1 cellular context compared by ENCODE assay signal in genomic region chr2:218272531-218273212, GRCh38.
TF ChIP-seq lines count a peak whose summit lies in the region.

No MANE protein-coding gene starts in this region.

TF ChIP-seq in HepG2, 621 proteins besides CTCF, POLR2A, EP300 and RAD21 (continued from another document and continues in another):
- TF ChIP-seq MLXIP (CRISPR knock-in tag; IDR thresholded peaks at IDR 0.05; ENCODE audit: borderline replicate concordance): no peak
- TF ChIP-seq DBP (CRISPR knock-in tag; IDR thresholded peaks at IDR 0.05; ENCODE audit: not compliant biosample characterization): no peak
- TF ChIP-seq ZNF225 (CRISPR knock-in tag; IDR thresholded peaks at IDR 0.05): no peak
- TF ChIP-seq ZNF3 (CRISPR knock-in tag; IDR thresholded peaks at IDR 0.05): no peak
- TF ChIP-seq SOX5 (CRISPR knock-in tag; IDR thresholded peaks at IDR 0.05; ENCODE audit: borderline replicate concordance): no peak
- no peak for TF ChIP-seq ZNF318 (CRISPR knock-in tag; IDR thresholded peaks at IDR 0.05)
- peak; percentile 38; the same call in 1 of the 2 replicates for TF ChIP-seq ZNF605 (CRISPR knock-in tag; IDR thresholded peaks at IDR 0.05)
- no peak for TF ChIP-seq TBX3 (IDR thresholded peaks at IDR 0.05; ENCODE audit: borderline replicate concordance)
- TF ChIP-seq FOXC1 (CRISPR knock-in tag; IDR thresholded peaks at IDR 0.05; ENCODE audit: borderline replicate concordance): 0 out of 2 replicates have a peak, but pooled peaks have one; percentile 27
- no peak for TF ChIP-seq THYN1 (CRISPR knock-in tag; IDR thresholded peaks at IDR 0.05; ENCODE audit: borderline replicate concordance, low read depth)
- peak; percentile 91 for TF ChIP-seq AKAP8 (CRISPR knock-in tag; IDR thresholded peaks at IDR 0.05)
- no peak for TF ChIP-seq NBN (conservative IDR thresholded peaks at IDR 0.05)
- TF ChIP-seq GATAD1 (CRISPR knock-in tag; IDR thresholded peaks at IDR 0.05): no peak
- no peak for TF ChIP-seq ATF7 (IDR thresholded peaks at IDR 0.05)
- TF ChIP-seq ATF7 (CRISPR knock-in tag; IDR thresholded peaks at IDR 0.05): no peak
- TF ChIP-seq AFF4 (CRISPR knock-in tag; IDR thresholded peaks at IDR 0.05): no peak
- TF ChIP-seq ZHX1 (CRISPR knock-in tag; IDR thresholded peaks at IDR 0.05; ENCODE audit: low read depth): no peak
- no peak for TF ChIP-seq GPN1 (CRISPR knock-in tag; IDR thresholded peaks at IDR 0.05; ENCODE audit: borderline replicate concordance)
- TF ChIP-seq IKZF1 (IDR thresholded peaks at IDR 0.05): no peak
- TF ChIP-seq MIER2 (CRISPR knock-in tag; IDR thresholded peaks at IDR 0.05): no peak
- TF ChIP-seq RARA (CRISPR knock-in tag; IDR thresholded peaks at IDR 0.05): peak; percentile 17; the same call in 1 of the 2 replicates
- TF ChIP-seq ZNF331 (CRISPR knock-in tag; IDR thresholded peaks at IDR 0.05): peak; percentile 51; the same call in 1 of the 2 replicates
- no peak for TF ChIP-seq CEBPZ (IDR thresholded peaks at IDR 0.05; ENCODE audit: low read length)
- no peak for TF ChIP-seq CENPBD1 (CRISPR knock-in tag; IDR thresholded peaks at IDR 0.05; ENCODE audit: borderline replicate concordance, low read depth)
- no peak for TF ChIP-seq TRIM22 (IDR thresholded peaks at IDR 0.05)
- no peak for TF ChIP-seq ATF5 (CRISPR knock-in tag; IDR thresholded peaks at IDR 0.05; ENCODE audit: low read depth)
- TF ChIP-seq PRMT3 (CRISPR knock-in tag; IDR thresholded peaks at IDR 0.05; ENCODE audit: borderline replicate concordance, low read depth): no peak
